Comparison of ENCODE assay signal across 1 cellular context in the genomic region with DNA sequence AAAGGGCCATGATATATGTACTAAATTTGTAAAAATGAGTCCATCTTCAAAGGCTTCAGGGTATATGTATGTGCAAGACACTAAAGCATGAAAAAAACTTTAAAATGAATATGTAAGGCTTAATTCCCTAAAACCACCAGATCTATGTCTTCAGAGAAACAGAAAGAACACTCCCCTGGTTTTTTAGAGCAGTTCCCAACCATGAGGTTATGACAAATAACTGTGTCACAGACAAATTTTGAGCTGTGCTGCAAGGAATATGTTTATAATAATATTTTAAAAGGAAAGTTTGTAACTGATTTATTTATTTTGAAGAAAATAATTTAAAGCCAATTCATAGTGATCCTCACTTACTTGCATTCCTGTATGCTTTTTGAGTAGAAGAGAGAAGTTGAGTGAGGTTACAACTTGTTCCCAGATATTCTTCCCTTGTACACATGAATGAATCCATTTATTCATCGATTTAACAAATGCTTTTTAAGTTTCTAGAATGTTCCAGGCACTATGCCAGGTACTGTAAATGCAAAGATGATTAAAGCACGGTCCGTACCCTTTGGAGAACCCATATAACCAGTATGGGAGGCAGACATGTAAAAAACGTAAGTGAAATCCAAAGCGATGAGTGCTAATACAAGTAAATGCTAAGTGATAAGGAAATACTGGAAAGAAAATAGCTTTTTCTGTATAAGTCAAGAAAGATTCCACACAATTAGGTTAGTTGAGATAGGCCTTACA.
TF ChIP-seq lines count a peak whose summit lies in the region.

No MANE protein-coding gene starts in this region.

TF ChIP-seq in A549, 52 proteins besides CTCF, POLR2A, EP300 and RAD21 (continued from another document):
- no peak for TF ChIP-seq RCOR1 (IDR thresholded peaks at IDR 0.05; ENCODE audit: low read depth, low read length)
- no peak for TF ChIP-seq CBX2 (IDR thresholded peaks at IDR 0.05; ENCODE audit: borderline replicate concordance, low read depth)
- TF ChIP-seq POLR2AphosphoS2 (conservative IDR thresholded peaks at IDR 0.05; ENCODE audit: low read length) = no peak
- TF ChIP-seq HEYL (CRISPR knock-in tag; IDR thresholded peaks at IDR 0.05) = no peak
- no peak for TF ChIP-seq CEBPB (IDR thresholded peaks at IDR 0.05)
- no peak for TF ChIP-seq SREBF2 (IDR thresholded peaks at IDR 0.05)
- TF ChIP-seq, protein P1, sequence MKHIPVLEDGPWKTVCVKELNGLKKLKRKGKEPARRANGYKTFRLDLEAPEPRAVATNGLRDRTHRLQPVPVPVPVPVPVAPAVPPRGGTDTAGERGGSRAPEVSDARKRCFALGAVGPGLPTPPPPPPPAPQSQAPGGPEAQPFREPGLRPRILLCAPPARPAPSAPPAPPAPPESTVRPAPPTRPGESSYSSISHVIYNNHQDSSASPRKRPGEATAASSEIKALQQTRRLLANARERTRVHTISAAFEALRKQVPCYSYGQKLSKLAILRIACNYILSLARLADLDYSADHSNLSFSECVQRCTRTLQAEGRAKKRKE (CRISPR knock-in tag; IDR thresholded peaks at IDR 0.05; ENCODE audit: low read depth) = no peak
- TF ChIP-seq SMC3 (IDR thresholded peaks at IDR 0.05) = no peak
- TF ChIP-seq KDM1A (IDR thresholded peaks at IDR 0.05; ENCODE audit: low read depth) = no peak
